Comparison of ENCODE assay signal across 23 cellular contexts in the genomic region with DNA sequence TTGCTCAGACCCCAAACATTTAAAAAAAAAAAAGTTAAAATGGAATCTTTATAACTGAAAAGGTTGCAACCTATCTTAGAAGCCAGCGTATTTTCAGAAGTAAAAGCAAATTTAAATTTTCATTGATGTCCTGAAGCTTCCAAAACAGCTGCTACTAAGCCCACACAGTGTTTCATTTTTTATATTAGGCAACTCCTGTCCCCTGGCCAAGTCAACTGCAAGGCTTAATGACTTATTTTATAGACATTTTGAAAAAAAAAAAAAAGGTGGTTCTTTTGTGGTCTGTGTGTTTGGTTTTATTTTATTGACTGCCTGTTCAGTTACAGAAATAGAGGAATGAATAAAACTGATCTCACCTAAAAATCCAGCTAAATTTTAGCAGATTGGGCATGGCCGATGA. TPM values are rescaled to one million over a fixed set of nuclear protein-coding genes. Genes with fewer than 3 reads are reported as not detected.
"Had no signal": no experiment of that assay in that cellular context is flagged by ENCODE, and none has a peak within 500 bp of the region (broad histone marks: within the 10 kb centered on the region; RNA-seq: fewer than 3 reads in every experiment).

No MANE protein-coding gene starts in this region.

- H3K4me3 Mint-ChIP-seq: memory B cell; mesothelial cell of epicardium; naive B cell; stimulated activated naive CD8-positive, alpha-beta T cell treated with anti-CD3 and anti-CD28 coated beads, Interleukin-15, Interleukin-2, amounts not matched to agents 100 ng/mL and 50 ng/mL, for 24 hours had no signal

- H3K36me3 Mint-ChIP-seq: immature natural killer cell, memory B cell, mesothelial cell of epicardium, naive B cell had no signal

- H3K36me3 ChIP-seq: esophagus muscularis mucosa, left lung, lower lobe of right lung, neutrophil, tibial artery, upper lobe of left lung, uterus had no signal

- H3K9me3 Mint-ChIP-seq: immature natural killer cell; memory B cell; mesothelial cell of epicardium; naive B cell; stimulated activated naive CD8-positive, alpha-beta T cell treated with anti-CD3 and anti-CD28 coated beads, Interleukin-15, Interleukin-2, amounts not matched to agents 100 ng/mL and 50 ng/mL, for 24 hours had no signal

- H3K4me3 ChIP-seq: dorsolateral prefrontal cortex, esophagus muscularis mucosa, left lung, lower lobe of right lung, psoas muscle, tibial artery, upper lobe of left lung, uterus had no signal

- H3K27me3 ChIP-seq: dorsolateral prefrontal cortex, upper lobe of left lung, uterus had no signal

- H3K4me1 Mint-ChIP-seq: memory B cell, mesothelial cell of epicardium, naive B cell had no signal

- H3K4me1 ChIP-seq: esophagus muscularis mucosa, left lung, lower lobe of right lung, psoas muscle, tibial artery, upper lobe of left lung, uterus had no signal

- DNase-seq: cortex of kidney; dorsolateral prefrontal cortex; effector CD8-positive, alpha-beta T cell; foreskin fibroblast; immature natural killer cell; left lung; lower lobe of right lung; naive B cell; psoas muscle; retina; small intestine; stimulated activated CD4-positive, alpha-beta T cell treated with anti-CD3 and anti-CD28 coated beads, Interleukin-2, amount 100 ng/mL, for 48 hours; tibial artery; upper lobe of left lung; uterus had no signal

- H3K27ac ChIP-seq: dorsolateral prefrontal cortex, epithelial cell of prostate, esophagus muscularis mucosa, left lung, lower lobe of right lung, neutrophil, psoas muscle, tibial artery, upper lobe of left lung, uterus had no signal

- H3K27ac Mint-ChIP-seq: memory B cell; mesothelial cell of epicardium; naive B cell; stimulated activated naive CD8-positive, alpha-beta T cell treated with anti-CD3 and anti-CD28 coated beads, Interleukin-15, Interleukin-2, amounts not matched to agents 100 ng/mL and 50 ng/mL, for 24 hours had no signal

- ATAC-seq: left lung, lower lobe of right lung, psoas muscle, sciatic nerve had no signal

- H3K9me3 ChIP-seq: esophagus muscularis mucosa, left lung, lower lobe of right lung, neutrophil, psoas muscle, tibial artery, upper lobe of left lung, uterus had no signal

RNA-seq across cellular contexts. Expression of a gene that starts 13.0 kb away (rescaled TPM):
- total RNA-seq: esophagus muscularis mucosa, osteoblast had no signal
